In the genomic region with DNA sequence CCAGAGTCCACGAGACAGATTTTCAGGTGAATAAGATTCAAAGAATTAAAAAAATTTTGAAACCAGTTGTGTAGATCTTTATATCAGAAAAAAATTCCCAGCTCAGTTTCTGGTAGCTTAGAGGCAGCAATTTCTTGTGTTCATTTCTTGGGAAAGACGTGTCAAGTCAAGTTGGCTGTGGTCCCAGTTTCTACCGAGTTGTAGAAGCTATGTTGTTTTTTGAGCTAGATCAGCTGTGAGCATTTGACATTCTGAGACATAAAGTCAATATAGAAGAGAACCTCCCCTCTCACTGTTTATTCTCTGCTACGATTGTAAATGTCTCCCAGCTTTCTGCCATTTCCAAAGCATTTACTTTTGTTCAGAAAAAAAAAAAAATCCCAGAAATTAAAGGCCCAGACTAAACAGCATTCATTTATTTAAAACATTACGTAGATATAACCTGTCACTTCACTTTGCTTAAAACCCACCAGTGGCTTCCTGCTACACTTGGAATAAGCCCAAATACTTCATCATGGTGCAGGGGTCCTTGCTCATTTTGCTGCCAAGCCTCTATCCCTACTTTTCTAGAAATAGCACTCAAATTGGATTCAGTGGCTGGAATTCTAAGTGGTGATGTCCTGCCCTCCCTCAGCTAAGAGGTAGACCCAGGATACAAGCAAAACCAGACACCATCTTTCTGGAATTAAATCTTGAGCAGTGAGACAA, we compare ENCODE assay signal across 9 cellular contexts. TPM values are rescaled to one million over a fixed set of nuclear protein-coding genes. Genes with fewer than 3 reads are reported as not detected.
DNase-seq lines count a peak whose midpoint lies in the region; ATAC-seq, FAIRE-seq and TF ChIP-seq lines count a peak whose summit lies in the region.
"Had no signal": no experiment of that assay in that cellular context is flagged by ENCODE, and none has a peak within 500 bp of the region (broad histone marks: within the 10 kb centered on the region; RNA-seq: fewer than 3 reads in every experiment).

No MANE protein-coding gene starts in this region.

- no peaks in the 10 kb centered on the region for H3K27me3 ChIP-seq in sigmoid colon

- no peak for TF ChIP-seq CTCF in fibroblast of villous mesenchyme (IDR thresholded peaks at IDR 0.05; ENCODE audit: insufficient read depth, low read depth, low read length)
- TF ChIP-seq CTCF in sigmoid colon (IDR thresholded peaks at IDR 0.05): no peak
- no peak for TF ChIP-seq CTCF in OCI-LY7 (conservative IDR thresholded peaks at IDR 0.05; ENCODE audit: low read length)

- ATAC-seq in GM18511 (IDR thresholded peaks at IDR 0.05; ENCODE audit: unreplicated experiment): no peak

- no peaks in the 10 kb centered on the region for H3K79me2 ChIP-seq in OCI-LY7 (ENCODE audit: insufficient read depth, low read depth, low read length)

- no peaks in the 10 kb centered on the region for H3K9me2 ChIP-seq in OCI-LY7 (ENCODE audit: insufficient read depth, low read length)

- H3K36me3 ChIP-seq in sigmoid colon (no peaks in the 10 kb centered on the region), OCI-LY7 (ENCODE audit: insufficient read depth, low read length) (no peaks in the 10 kb centered on the region)

- CTCF ChIA-PET in OCI-LY7 (lab: Charles Lee; ENCODE audit: unreplicated experiment): no interaction called here

- WGBS in sigmoid colon, 2 donors: 28% methylated on average over 5 of the region's 5 CpGs

- POLR2A ChIA-PET in OCI-LY7 (lab: Charles Lee): interaction anchor here (0.6 to 1.1 kb wide), 11 partner anchors 9 to 1599 kb away, joined by 3 to 6 read pairs (median 3); partner anchors contain the start of gene TRIM9

- H3K27ac ChIP-seq in sigmoid colon (peak overlapping the region; percentile 50 to 77 (median 61)), OCI-LY7 (ENCODE audit: low read depth, low read length, poor library complexity, severe bottlenecking) (no peak overlapping the region)

- peak; percentile 61 for FAIRE-seq in RCC 7860 (lab: Jason Lieb, UNC)

- no peak overlapping the region for H3K4me2 ChIP-seq in OCI-LY7 (ENCODE audit: low read length)

- peak in 2 of 4 donors; percentile 3 to 51 for TF ChIP-seq EP300 in sigmoid colon (IDR thresholded peaks at IDR 0.05)

- H3K4me3 ChIP-seq in fibroblast of villous mesenchyme (ENCODE audit: low read depth, low read length) (no peak overlapping the region), sigmoid colon (no peak overlapping the region), OCI-LY7 (ENCODE audit: low read depth, low read length, poor library complexity, severe bottlenecking) (no peak overlapping the region)

- no peak for TF ChIP-seq POLR2A in sigmoid colon (IDR thresholded peaks at IDR 0.05)

- DNase-seq in GM03348 (ENCODE audit: low spot score) (peak; percentile 60), RCC 7860 (ENCODE audit: low spot score) (peak; percentile 60), fibroblast of villous mesenchyme (ENCODE audit: low read depth) (peak; percentile 98), sigmoid colon (peak; percentile 92), OCI-LY7 (ENCODE audit: low spot score) (no peak), GOT3 (lab: John Stamatoyannopoulos, UW) (no peak)
- no peak for DNase-seq in stimulated activated CD4-positive, alpha-beta T cell treated with anti-CD3 and anti-CD28 coated beads, Interleukin-1b, Interleukin-23, amount 100 ng/mL, for 48 hours
- DNase-seq: NCI-H1092 treated with DMSO at 0.1 percent for 48 hours had no signal

- H4K20me1 ChIP-seq in OCI-LY7 (ENCODE audit: insufficient read depth, low read length): no peaks in the 10 kb centered on the region

- H3K9me3 ChIP-seq in sigmoid colon: no peaks in the 10 kb centered on the region
- no peaks in the 10 kb centered on the region for H3K9me3 ChIP-seq in OCI-LY7 (ENCODE audit: low read length)

- intact Hi-C loops in sigmoid colon (cut with DNase I) (loop anchor here (5.0 kb wide), 2 partner anchors 37 to 687 kb away; partner anchors contain the start of gene FRMD6), OCI-LY7 (cut with micrococcal nuclease; ENCODE audit: unreplicated experiment) (no loop called here)

- no peak overlapping the region for H2AFZ ChIP-seq in OCI-LY7 (ENCODE audit: low read length)

- H3K4me1 ChIP-seq in sigmoid colon: peaks cover 0 to 47% (median 35%) of the 10 kb centered on the region in 4 donors
- H3K4me1 ChIP-seq in OCI-LY7 (ENCODE audit: insufficient read depth, low read length, poor library complexity, severe bottlenecking): no peaks in the 10 kb centered on the region

- no TSS peak for BruUV-seq in OCI-LY7 (replicated peaks; lab: Mats Ljungman, UMichigan)

RNA-seq across cellular contexts. Expression of gene PYGL, which starts 20.6 kb away (rescaled TPM):
- total RNA-seq in fibroblast of villous mesenchyme (47.7 and 82.5 TPM in 2 replicates), sigmoid colon (10 to 100 TPM; 32.0 to 49.9 (median 41.0) TPM), OCI-LY7 (2022) (2.6 and 3.3 TPM in 2 replicates)
- polyA plus RNA-seq in sigmoid colon: 10 to 100 TPM; 21.7 to 37.4 (median 24.6) TPM
- 2.8 and 12.2 TPM in 2 replicates for total RNA-seq in OCI-LY7 (2014; rRNA removed; shearing (Covaris generic))

Comparison
In these comparisons a context has a peak if more than half of its experiments do, and no peak if none do; other contexts are left out.
1. DNase-seq: peak in GM03348 (single experiment), RCC 7860 (single experiment), fibroblast of villous mesenchyme (single experiment) and sigmoid colon (single experiment); none in OCI-LY7 (single experiment), GOT3 (single experiment) and stimulated activated CD4-positive, alpha-beta T cell treated with anti-CD3 and anti-CD28 coated beads, Interleukin-1b, Interleukin-23, amount 100 ng/mL, for 48 hours (single experiment).